Comparison of ENCODE assay signal across 1 cellular context in genomic region chr22:28808716-28809355, GRCh38.
TF ChIP-seq lines count a peak whose summit lies in the region.

No MANE protein-coding gene starts in this region.

TF ChIP-seq in GM23338, 12 proteins besides CTCF, POLR2A, EP300 and RAD21 (continued from another document):
- TF ChIP-seq ETS1 (IDR thresholded peaks at IDR 0.05) (no peak), EZH2 (IDR thresholded peaks at IDR 0.05; ENCODE audit: low read depth, unreplicated experiment) (no peak), NANOG (IDR thresholded peaks at IDR 0.05; ENCODE audit: borderline replicate concordance) (no peak), ZNF462 (CRISPR knock-in tag; IDR thresholded peaks at IDR 0.05) (no peak), CREB1 (CRISPR knock-in tag; IDR thresholded peaks at IDR 0.05; ENCODE audit: low read depth) (no peak), STAT1 (IDR thresholded peaks at IDR 0.05; ENCODE audit: unreplicated experiment) (no peak), ZNF331 (CRISPR knock-in tag; IDR thresholded peaks at IDR 0.05; ENCODE audit: low read depth) (no peak), JUNB (IDR thresholded peaks at IDR 0.05; ENCODE audit: unreplicated experiment) (no peak), EZH2phosphoT487 (IDR thresholded peaks at IDR 0.05; ENCODE audit: unreplicated experiment) (no peak), POLR2AphosphoS5 (IDR thresholded peaks at IDR 0.05; ENCODE audit: low read depth) (no peak), ZNF114 (CRISPR knock-in tag; IDR thresholded peaks at IDR 0.05) (no peak)
